Comparison of ENCODE assay signal across 12 cellular contexts in genomic region chr1:30761312-30762151, GRCh38. TPM values are rescaled to one million over a fixed set of nuclear protein-coding genes. Genes with fewer than 3 reads are reported as not detected.
DNase-seq lines count a peak whose midpoint lies in the region; ATAC-seq and TF ChIP-seq lines count a peak whose summit lies in the region.
"Had no signal": no experiment of that assay in that cellular context is flagged by ENCODE, and none has a peak within 500 bp of the region (broad histone marks: within the 10 kb centered on the region; RNA-seq: fewer than 3 reads in every experiment).

No MANE protein-coding gene starts in this region.

- no peaks in the 10 kb centered on the region for H3K9me3 ChIP-seq in effector memory CD4-positive, alpha-beta T cell (ENCODE audit: control insufficient read depth, low read length)
- H3K9me3 ChIP-seq in hepatocyte (ENCODE audit: low read depth) = no peaks in the 10 kb centered on the region

- peak overlapping the region; percentile 66 for H3K27ac ChIP-seq in effector memory CD4-positive, alpha-beta T cell (ENCODE audit: insufficient read depth, low read length, poor library complexity, severe bottlenecking)
- peak overlapping the region in 12 of 21 experiments; percentile 7 to 99 (median 42) for H3K27ac ChIP-seq in skin epidermis
- H3K27ac ChIP-seq in hepatocyte = no peak overlapping the region
- H3K27ac ChIP-seq: brain microvascular endothelial cell had no signal

- no peak for ATAC-seq in HG02852 (IDR thresholded peaks at IDR 0.05; ENCODE audit: unreplicated experiment)

- no peak overlapping the region for H3K4me3 ChIP-seq in effector memory CD4-positive, alpha-beta T cell (ENCODE audit: insufficient read depth, low read depth, low read length, poor library complexity, severe bottlenecking)
- no peak overlapping the region for H3K4me3 ChIP-seq in skin epidermis
- H3K4me3 ChIP-seq in hepatocyte = no peak overlapping the region

- H3K9me2 ChIP-seq in hepatocyte (replicated peaks; ENCODE audit: insufficient read depth) = no peaks in the 10 kb centered on the region

- peaks cover 60% of the 10 kb centered on the region for H3K4me1 ChIP-seq in effector memory CD4-positive, alpha-beta T cell (ENCODE audit: control insufficient read depth, insufficient read depth, low read length, poor library complexity, severe bottlenecking)
- peaks cover 8% of the 10 kb centered on the region for H3K4me1 ChIP-seq in hepatocyte (ENCODE audit: insufficient read depth)

- no peaks in the 10 kb centered on the region for H3K36me3 ChIP-seq in effector memory CD4-positive, alpha-beta T cell (ENCODE audit: control insufficient read depth, insufficient read depth, low read length)
- no peaks in the 10 kb centered on the region for H3K36me3 ChIP-seq in hepatocyte (replicated peaks; ENCODE audit: insufficient read depth, low read depth)
- H3K36me3 ChIP-seq: brain microvascular endothelial cell had no signal

- DNase-seq in activated CD4-positive, alpha-beta T cell treated with anti-CD3 and anti-CD28 coated beads, Interleukin-2, amount 10 ng/mL, durations not matched to agents 24 days and 14 days = peak; percentile 65
- no peak for DNase-seq in activated CD4-positive, alpha-beta T cell treated with anti-CD3 and anti-CD28 coated beads for 48 hours
- DNase-seq in OCI-M1 (lab: John Stamatoyannopoulos, UW) (peak; percentile 78), hepatocyte (ENCODE audit: low spot score) (no peak)
- no peak for DNase-seq in effector memory CD4-positive, alpha-beta T cell
- no peak for DNase-seq in stimulated activated naive CD4-positive, alpha-beta T cell treated with Interleukin-2 at 50 U/mL for 16 hours (lab: John Stamatoyannopoulos, UW)
- DNase-seq: ACHN, brain microvascular endothelial cell, NCI-H1694 treated with DMSO at 0.1 percent for 48 hours had no signal

- peaks cover 80% of the 10 kb centered on the region for H3K4me1 Mint-ChIP-seq in activated CD4-positive, alpha-beta T cell treated with anti-CD3 and anti-CD28 coated beads, Interleukin-2, amount 10 ng/mL, durations not matched to agents 24 days and 14 days

- H3K4me2 ChIP-seq in hepatocyte = no peak overlapping the region

- intact Hi-C loops in activated CD4-positive, alpha-beta T cell treated with anti-CD3 and anti-CD28 coated beads, Interleukin-2, amount 10 ng/mL, durations not matched to agents 24 days and 14 days (cut with micrococcal nuclease) = no loop called here

- WGBS in hepatocyte (ENCODE audit: low lambda C conversion rate, missing lambda C conversion rate) = 54% methylated on average over 11 of the region's 11 CpGs

- no peak overlapping the region for H2AFZ ChIP-seq in hepatocyte

- TF ChIP-seq CTCF in hepatocyte (IDR thresholded peaks at IDR 0.05; ENCODE audit: poor library complexity) = no peak

- H3K36me3 Mint-ChIP-seq in activated CD4-positive, alpha-beta T cell treated with anti-CD3 and anti-CD28 coated beads, Interleukin-2, amount 10 ng/mL, durations not matched to agents 24 days and 14 days (ENCODE audit: low read depth) = peaks cover 6% of the 10 kb centered on the region

- no peaks in the 10 kb centered on the region for H3K9me3 Mint-ChIP-seq in activated CD4-positive, alpha-beta T cell treated with anti-CD3 and anti-CD28 coated beads, Interleukin-2, amount 10 ng/mL, durations not matched to agents 24 days and 14 days

- no peaks in the 10 kb centered on the region for H3K27me3 Mint-ChIP-seq in activated CD4-positive, alpha-beta T cell treated with anti-CD3 and anti-CD28 coated beads, Interleukin-2, amount 10 ng/mL, durations not matched to agents 24 days and 14 days

- no peaks in the 10 kb centered on the region for H3K27me3 ChIP-seq in effector memory CD4-positive, alpha-beta T cell (replicated peaks; ENCODE audit: control insufficient read depth, insufficient read depth, low read length, poor library complexity, severe bottlenecking)
- H3K27me3 ChIP-seq in hepatocyte = no peaks in the 10 kb centered on the region
- H3K27me3 ChIP-seq: brain microvascular endothelial cell had no signal

- H3K79me2 ChIP-seq in hepatocyte = no peaks in the 10 kb centered on the region

- H4K20me1 ChIP-seq in hepatocyte (ENCODE audit: insufficient read depth, poor library complexity, severe bottlenecking) = no peaks in the 10 kb centered on the region

- peak overlapping the region; percentile 62 for H3K4me3 Mint-ChIP-seq in activated CD4-positive, alpha-beta T cell treated with anti-CD3 and anti-CD28 coated beads, Interleukin-2, amount 10 ng/mL, durations not matched to agents 24 days and 14 days

- peak overlapping the region; percentile 84 for H3K27ac Mint-ChIP-seq in activated CD4-positive, alpha-beta T cell treated with anti-CD3 and anti-CD28 coated beads, Interleukin-2, amount 10 ng/mL, durations not matched to agents 24 days and 14 days

RNA-seq across cellular contexts. Expression of gene LAPTM5, which starts 4.0 kb away (rescaled TPM):
- total RNA-seq in activated CD4-positive, alpha-beta T cell treated with anti-CD3 and anti-CD28 coated beads, Interleukin-2, amount 10 ng/mL, durations not matched to agents 24 days and 14 days = 178 and 179 TPM in 2 replicates
- 3.2 and 5.1 TPM in 2 replicates for total RNA-seq in hepatocyte
- polyA plus RNA-seq in hepatocyte = 2.6 and 5.4 TPM in 2 replicates

RNA-seq across cellular contexts. Expression of gene MATN1, which starts 38.1 kb away (rescaled TPM):
- 0.50 and 0.54 TPM in 2 replicates for total RNA-seq in activated CD4-positive, alpha-beta T cell treated with anti-CD3 and anti-CD28 coated beads, Interleukin-2, amount 10 ng/mL, durations not matched to agents 24 days and 14 days
- total RNA-seq in hepatocyte = 0.47 and 2.0 TPM in 2 replicates
- 3.4 and 3.7 TPM in 2 replicates for polyA plus RNA-seq in hepatocyte
- total RNA-seq: subcutaneous adipose tissue had no signal

Comparison
In these comparisons a context has a peak if more than half of its experiments do, and no peak if none do; other contexts are left out.
1. DNase-seq: peak in activated CD4-positive, alpha-beta T cell treated with anti-CD3 and anti-CD28 coated beads, Interleukin-2, amount 10 ng/mL, durations not matched to agents 24 days and 14 days (single experiment) and OCI-M1 (single experiment); none in activated CD4-positive, alpha-beta T cell treated with anti-CD3 and anti-CD28 coated beads for 48 hours (single experiment), effector memory CD4-positive, alpha-beta T cell (0 of 3), hepatocyte (single experiment) and stimulated activated naive CD4-positive, alpha-beta T cell treated with Interleukin-2 at 50 U/mL for 16 hours (single experiment).
2. RNA of gene LAPTM5, which starts 4.0 kb away (total RNA-seq): 178 to 179 TPM in activated CD4-positive, alpha-beta T cell treated with anti-CD3 and anti-CD28 coated beads, Interleukin-2, amount 10 ng/mL, durations not matched to agents 24 days and 14 days; 3.2 to 5.1 TPM in hepatocyte; every median in the first group is over 10 times any median in the second.